Comparison of ENCODE assay signal across 2 cellular contexts in the genomic region with DNA sequence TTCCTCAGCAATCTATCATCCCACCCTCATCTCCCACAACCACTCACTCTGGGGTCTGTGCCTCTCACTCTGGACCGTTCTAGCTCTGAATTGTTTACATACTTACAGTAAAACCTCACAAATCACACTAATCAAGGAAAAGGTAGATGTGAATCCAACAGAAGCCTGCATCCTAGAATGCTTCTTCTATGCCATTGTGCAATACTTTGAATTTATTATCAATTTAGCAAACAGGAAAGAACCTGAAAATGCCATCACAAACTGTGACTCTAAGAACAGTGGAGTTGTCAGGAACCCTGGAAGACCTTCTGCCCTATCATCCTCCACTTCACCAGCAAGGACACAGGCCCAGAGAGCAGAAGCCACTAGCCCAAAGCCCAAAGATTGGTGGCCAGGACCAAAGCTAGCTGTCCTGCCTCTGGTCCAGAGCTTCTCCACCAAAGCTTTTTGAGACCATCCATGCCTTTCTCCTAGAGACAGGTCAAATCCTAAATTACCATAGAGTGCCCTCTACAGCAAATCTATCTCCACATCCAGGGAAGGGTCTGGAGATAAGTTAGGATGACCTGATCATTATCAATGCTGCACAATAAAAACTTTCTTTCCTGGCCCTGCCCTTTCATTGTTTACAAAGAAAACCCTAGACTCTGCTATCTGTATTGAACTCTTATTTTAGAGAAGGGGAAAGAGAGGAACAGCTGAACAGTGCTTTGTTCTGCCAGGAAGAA.
TF ChIP-seq lines count a peak whose summit lies in the region.

No MANE protein-coding gene starts in this region.

TF ChIP-seq in WTC11, 78 proteins besides CTCF, POLR2A, EP300 and RAD21 (continued from another document):
- TF ChIP-seq, protein P1, sequence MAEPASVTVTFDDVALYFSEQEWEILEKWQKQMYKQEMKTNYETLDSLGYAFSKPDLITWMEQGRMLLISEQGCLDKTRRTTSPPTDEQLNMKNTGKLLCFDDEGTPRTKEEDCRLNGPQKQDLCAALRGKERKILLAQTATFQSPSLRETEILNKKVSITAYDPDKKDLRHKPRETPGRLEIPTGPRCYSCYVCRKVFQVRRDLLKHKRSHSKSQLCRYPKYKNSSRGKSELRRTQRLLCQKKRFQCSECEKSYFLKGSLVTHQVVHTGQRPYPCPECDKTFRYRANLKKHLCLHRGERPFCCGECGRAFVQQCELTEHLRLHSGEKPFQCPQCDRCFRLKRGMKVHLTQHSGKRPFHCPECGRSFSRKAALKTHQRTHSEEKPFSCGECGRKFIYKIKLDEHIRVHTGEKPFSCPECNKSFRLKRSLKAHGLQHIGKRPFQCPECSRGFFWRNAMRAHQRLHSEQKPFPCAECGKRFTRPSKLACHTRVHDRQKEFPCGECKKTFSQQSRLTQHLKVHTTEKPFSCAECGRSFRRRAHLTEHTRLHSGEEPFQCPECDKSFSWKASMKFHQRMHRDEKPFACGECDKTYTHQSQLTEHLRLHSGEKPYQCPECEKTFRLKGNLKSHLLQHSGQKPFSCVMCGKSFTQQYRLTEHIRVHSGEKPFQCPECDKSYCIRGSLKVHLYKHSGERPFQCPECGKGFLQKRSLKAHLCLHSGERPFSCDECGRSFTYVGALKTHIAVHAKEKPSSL (CRISPR knock-in tag; conservative IDR thresholded peaks at IDR 0.05) = no peak
- TF ChIP-seq, protein P2, sequence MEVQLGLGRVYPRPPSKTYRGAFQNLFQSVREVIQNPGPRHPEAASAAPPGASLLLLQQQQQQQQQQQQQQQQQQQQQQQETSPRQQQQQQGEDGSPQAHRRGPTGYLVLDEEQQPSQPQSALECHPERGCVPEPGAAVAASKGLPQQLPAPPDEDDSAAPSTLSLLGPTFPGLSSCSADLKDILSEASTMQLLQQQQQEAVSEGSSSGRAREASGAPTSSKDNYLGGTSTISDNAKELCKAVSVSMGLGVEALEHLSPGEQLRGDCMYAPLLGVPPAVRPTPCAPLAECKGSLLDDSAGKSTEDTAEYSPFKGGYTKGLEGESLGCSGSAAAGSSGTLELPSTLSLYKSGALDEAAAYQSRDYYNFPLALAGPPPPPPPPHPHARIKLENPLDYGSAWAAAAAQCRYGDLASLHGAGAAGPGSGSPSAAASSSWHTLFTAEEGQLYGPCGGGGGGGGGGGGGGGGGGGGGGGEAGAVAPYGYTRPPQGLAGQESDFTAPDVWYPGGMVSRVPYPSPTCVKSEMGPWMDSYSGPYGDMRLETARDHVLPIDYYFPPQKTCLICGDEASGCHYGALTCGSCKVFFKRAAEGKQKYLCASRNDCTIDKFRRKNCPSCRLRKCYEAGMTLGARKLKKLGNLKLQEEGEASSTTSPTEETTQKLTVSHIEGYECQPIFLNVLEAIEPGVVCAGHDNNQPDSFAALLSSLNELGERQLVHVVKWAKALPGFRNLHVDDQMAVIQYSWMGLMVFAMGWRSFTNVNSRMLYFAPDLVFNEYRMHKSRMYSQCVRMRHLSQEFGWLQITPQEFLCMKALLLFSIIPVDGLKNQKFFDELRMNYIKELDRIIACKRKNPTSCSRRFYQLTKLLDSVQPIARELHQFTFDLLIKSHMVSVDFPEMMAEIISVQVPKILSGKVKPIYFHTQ (CRISPR knock-in tag; IDR thresholded peaks at IDR 0.05) = no peak
- no peak for TF ChIP-seq GABPB1 (CRISPR knock-in tag; IDR thresholded peaks at IDR 0.05)
- TF ChIP-seq, protein P3, sequence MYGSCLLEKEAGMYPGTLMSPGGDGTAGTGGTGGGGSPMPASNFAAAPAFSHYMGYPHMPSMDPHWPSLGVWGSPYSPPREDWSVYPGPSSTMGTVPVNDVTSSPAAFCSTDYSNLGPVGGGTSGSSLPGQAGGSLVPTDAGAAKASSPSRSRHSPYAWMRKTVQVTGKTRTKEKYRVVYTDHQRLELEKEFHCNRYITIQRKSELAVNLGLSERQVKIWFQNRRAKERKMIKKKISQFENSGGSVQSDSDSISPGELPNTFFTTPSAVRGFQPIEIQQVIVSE (CRISPR knock-in tag; IDR thresholded peaks at IDR 0.05; ENCODE audit: borderline replicate concordance) = no peak
- no peak for TF ChIP-seq RELA (CRISPR knock-in tag; IDR thresholded peaks at IDR 0.05; ENCODE audit: borderline replicate concordance)
- no peak for TF ChIP-seq EMX1 (CRISPR knock-in tag; IDR thresholded peaks at IDR 0.05)

TF ChIP-seq in HepG2, 621 proteins besides CTCF, POLR2A, EP300 and RAD21 (continued from another document):
- TF ChIP-seq BRCA1 (CRISPR knock-in tag; IDR thresholded peaks at IDR 0.05) (no peak), ZSCAN30 (CRISPR knock-in tag; IDR thresholded peaks at IDR 0.05) (no peak), SAP130 (CRISPR knock-in tag; IDR thresholded peaks at IDR 0.05; ENCODE audit: low read depth) (0 out of 2 replicates have a peak, but pooled peaks have one; percentile 9), NFIB (CRISPR knock-in tag; IDR thresholded peaks at IDR 0.05; ENCODE audit: borderline replicate concordance) (no peak), ZNF326 (CRISPR knock-in tag; IDR thresholded peaks at IDR 0.05; ENCODE audit: borderline replicate concordance) (no peak), CEBPB (IDR thresholded peaks at IDR 0.05; ENCODE audit: borderline replicate concordance, low read depth, low read length) (peak; percentile 82), ZNF766 (CRISPR knock-in tag; IDR thresholded peaks at IDR 0.05; ENCODE audit: borderline replicate concordance) (no peak), KMT2A (CRISPR knock-in tag; IDR thresholded peaks at IDR 0.05) (no peak), AGO2 (optimal IDR thresholded peaks at IDR 0.05; ENCODE audit: low read depth, low read length) (no peak), ZNF317 (CRISPR knock-in tag; IDR thresholded peaks at IDR 0.05) (no peak), MAFK (conservative IDR thresholded peaks at IDR 0.05 in 1 of 2, IDR thresholded peaks at IDR 0.05 in 1 of 2; ENCODE audit: low read length in 2 of 2) (no peak), ZNF83 (CRISPR knock-in tag; IDR thresholded peaks at IDR 0.05; ENCODE audit: borderline replicate concordance) (no peak), KMT2B (CRISPR knock-in tag; IDR thresholded peaks at IDR 0.05) (no peak), ETV5 (CRISPR knock-in tag; IDR thresholded peaks at IDR 0.05; ENCODE audit: borderline replicate concordance) (no peak)
- TF ChIP-seq, protein P4, sequence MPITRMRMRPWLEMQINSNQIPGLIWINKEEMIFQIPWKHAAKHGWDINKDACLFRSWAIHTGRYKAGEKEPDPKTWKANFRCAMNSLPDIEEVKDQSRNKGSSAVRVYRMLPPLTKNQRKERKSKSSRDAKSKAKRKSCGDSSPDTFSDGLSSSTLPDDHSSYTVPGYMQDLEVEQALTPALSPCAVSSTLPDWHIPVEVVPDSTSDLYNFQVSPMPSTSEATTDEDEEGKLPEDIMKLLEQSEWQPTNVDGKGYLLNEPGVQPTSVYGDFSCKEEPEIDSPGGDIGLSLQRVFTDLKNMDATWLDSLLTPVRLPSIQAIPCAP (CRISPR knock-in tag; IDR thresholded peaks at IDR 0.05; ENCODE audit: low read depth) = no peak
- TF ChIP-seq, protein P5, sequence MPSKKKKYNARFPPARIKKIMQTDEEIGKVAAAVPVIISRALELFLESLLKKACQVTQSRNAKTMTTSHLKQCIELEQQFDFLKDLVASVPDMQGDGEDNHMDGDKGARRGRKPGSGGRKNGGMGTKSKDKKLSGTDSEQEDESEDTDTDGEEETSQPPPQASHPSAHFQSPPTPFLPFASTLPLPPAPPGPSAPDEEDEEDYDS (CRISPR knock-in tag; IDR thresholded peaks at IDR 0.05) = no peak
- TF ChIP-seq, protein P6, sequence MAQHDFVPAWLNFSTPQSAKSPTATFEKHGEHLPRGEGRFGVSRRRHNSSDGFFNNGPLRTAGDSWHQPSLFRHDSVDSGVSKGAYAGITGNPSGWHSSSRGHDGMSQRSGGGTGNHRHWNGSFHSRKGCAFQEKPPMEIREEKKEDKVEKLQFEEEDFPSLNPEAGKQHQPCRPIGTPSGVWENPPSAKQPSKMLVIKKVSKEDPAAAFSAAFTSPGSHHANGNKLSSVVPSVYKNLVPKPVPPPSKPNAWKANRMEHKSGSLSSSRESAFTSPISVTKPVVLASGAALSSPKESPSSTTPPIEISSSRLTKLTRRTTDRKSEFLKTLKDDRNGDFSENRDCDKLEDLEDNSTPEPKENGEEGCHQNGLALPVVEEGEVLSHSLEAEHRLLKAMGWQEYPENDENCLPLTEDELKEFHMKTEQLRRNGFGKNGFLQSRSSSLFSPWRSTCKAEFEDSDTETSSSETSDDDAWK (CRISPR knock-in tag; IDR thresholded peaks at IDR 0.05) = no peak
